Comparison of ENCODE assay signal across 9 cellular contexts in genomic region chr19:45876411-45877197, GRCh38. TPM values are rescaled to one million over a fixed set of nuclear protein-coding genes. Genes with fewer than 3 reads are reported as not detected.
DNase-seq lines count a peak whose midpoint lies in the region; ATAC-seq and TF ChIP-seq lines count a peak whose summit lies in the region.
"Had no signal": no experiment of that assay in that cellular context is flagged by ENCODE, and none has a peak within 500 bp of the region (broad histone marks: within the 10 kb centered on the region; RNA-seq: fewer than 3 reads in every experiment).

No MANE protein-coding gene starts in this region.

- ATAC-seq in CD4-positive, alpha-beta T cell (ENCODE audit: poor library complexity), result peak; percentile 67
- ATAC-seq in T-helper 17 cell, result peak; percentile 53

- no peaks in the 10 kb centered on the region for H3K79me2 ChIP-seq in fibroblast of lung (ENCODE audit: control insufficient read depth, insufficient read depth, low read length)

- no peaks in the 10 kb centered on the region for H4K20me1 ChIP-seq in fibroblast of lung (ENCODE audit: control insufficient read depth, extremely low read depth, insufficient read depth, low read length)

- no peak for TF ChIP-seq CTCF in CD4-positive, alpha-beta T cell (IDR thresholded peaks at IDR 0.05)
- no peak for TF ChIP-seq CTCF in fibroblast of lung (conservative IDR thresholded peaks at IDR 0.05 in 1 of 2, IDR thresholded peaks at IDR 0.05 in 1 of 2; ENCODE audit: low read depth in 1 of 2, low read length in 2 of 2)
- TF ChIP-seq CTCF in osteocyte (IDR thresholded peaks at IDR 0.05), result no peak

- H3K9me3 ChIP-seq in CD4-positive, alpha-beta T cell (ENCODE audit: control insufficient read depth, low read length), result no peaks in the 10 kb centered on the region
- no peaks in the 10 kb centered on the region for H3K9me3 ChIP-seq in T-helper 17 cell (ENCODE audit: control insufficient read depth, low read length, poor library complexity, severe bottlenecking)
- H3K9me3 ChIP-seq in fibroblast of lung (ENCODE audit: control insufficient read depth, insufficient read depth, low read depth, low read length), result no peaks in the 10 kb centered on the region

- CTCF ChIA-PET in CD4-positive, alpha-beta T cell (lab: Charles Lee), result no interaction called here

- H3K9me3 Mint-ChIP-seq in CD4-positive, alpha-beta T cell, result no peaks in the 10 kb centered on the region
- H3K9me3 Mint-ChIP-seq in osteocyte (ENCODE audit: unreplicated experiment), result no peaks in the 10 kb centered on the region

- no peak overlapping the region for H3K4me3 Mint-ChIP-seq in CD4-positive, alpha-beta T cell
- H3K4me3 Mint-ChIP-seq in T-helper 17 cell, result peak overlapping the region; percentile 76
- H3K4me3 Mint-ChIP-seq in osteocyte (ENCODE audit: unreplicated experiment), result no peak overlapping the region

- H3K27me3 Mint-ChIP-seq in CD4-positive, alpha-beta T cell, result peaks cover 34% of the 10 kb centered on the region
- H3K27me3 Mint-ChIP-seq in T-helper 17 cell, result peaks cover 25% of the 10 kb centered on the region
- H3K27me3 Mint-ChIP-seq in osteocyte (ENCODE audit: unreplicated experiment), result peaks cover 3% of the 10 kb centered on the region

- H3K9ac ChIP-seq in fibroblast of lung (ENCODE audit: insufficient read depth, low read length), result peak overlapping the region; percentile 50

- DNase-seq in CD4-positive, alpha-beta T cell, result peak in 1 of 10 experiments; percentile 3
- no peak for DNase-seq in T-helper 17 cell
- DNase-seq in fibroblast of lung (ENCODE audit: low read depth in 2 of 2), result peak; percentile 22 to 47
- DNase-seq in osteocyte (ENCODE audit: extremely low spot score, unreplicated experiment), result no peak
- no peak for DNase-seq in NCI-H226
- no peak for DNase-seq in DMS153 (lab: John Stamatoyannopoulos, UW)
- no peak for DNase-seq in NCI-H2081 treated with DMSO at 0.1 percent for 48 hours (lab: John Stamatoyannopoulos, UW)
- DNase-seq in OCI-M1 (lab: John Stamatoyannopoulos, UW), result no peak

- H2AFZ ChIP-seq in fibroblast of lung (ENCODE audit: low read length), result peak overlapping the region; percentile 67

- POLR2A ChIA-PET in CD4-positive, alpha-beta T cell (lab: Charles Lee), result no interaction called here

- H3K4me1 ChIP-seq in fibroblast of lung (ENCODE audit: control insufficient read depth, extremely low read depth, insufficient read depth, low read length), result no peaks in the 10 kb centered on the region

- H3K27me3 ChIP-seq in CD4-positive, alpha-beta T cell (ENCODE audit: control insufficient read depth, insufficient read depth, low read length), result no peaks in the 10 kb centered on the region
- H3K27me3 ChIP-seq in fibroblast of lung (ENCODE audit: control insufficient read depth, insufficient read depth, low read length), result peaks cover 14% of the 10 kb centered on the region

- no peaks in the 10 kb centered on the region for H3K36me3 ChIP-seq in fibroblast of lung (ENCODE audit: control insufficient read depth, insufficient read depth, low read length)

- peaks cover 19% of the 10 kb centered on the region for H3K4me1 Mint-ChIP-seq in CD4-positive, alpha-beta T cell (ENCODE audit: low read depth)
- H3K4me1 Mint-ChIP-seq in T-helper 17 cell (peaks cover 25% of the 10 kb centered on the region), osteocyte (ENCODE audit: unreplicated experiment) (peaks cover 20% of the 10 kb centered on the region)

- no peak overlapping the region for H3K27ac Mint-ChIP-seq in CD4-positive, alpha-beta T cell
- peak overlapping the region; percentile 34 for H3K27ac Mint-ChIP-seq in T-helper 17 cell
- H3K27ac Mint-ChIP-seq in osteocyte (ENCODE audit: unreplicated experiment), result peak overlapping the region; percentile 50

- no peak overlapping the region for H3K4me3 ChIP-seq in fibroblast of lung (replicated peaks in 1 of 4; ENCODE audit: control extremely low read depth in 1 of 4, insufficient read depth in 1 of 4, low read depth in 3 of 4, low read length in 4 of 4)

- peak overlapping the region; percentile 44 for H3K4me2 ChIP-seq in fibroblast of lung (ENCODE audit: extremely low read depth, insufficient read depth, low read length)

- H3K36me3 Mint-ChIP-seq in CD4-positive, alpha-beta T cell (ENCODE audit: low read depth), result no peaks in the 10 kb centered on the region
- H3K36me3 Mint-ChIP-seq in T-helper 17 cell (ENCODE audit: low read depth), result peaks cover 9% of the 10 kb centered on the region
- H3K36me3 Mint-ChIP-seq in osteocyte (ENCODE audit: unreplicated experiment), result peaks cover 2% of the 10 kb centered on the region

- intact Hi-C loops in CD4-positive, alpha-beta T cell (cut with DNase I, micrococcal nuclease), result no loop called here

- H3K27ac ChIP-seq in CD4-positive, alpha-beta T cell (ENCODE audit: low read depth, low read length), result no peak overlapping the region
- H3K27ac ChIP-seq in fibroblast of lung (ENCODE audit: insufficient read depth, low read length), result no peak overlapping the region

RNA-seq across cellular contexts. Expression of gene IRF2BP1, which starts 9.3 kb away (rescaled TPM):
- 10 to 100 TPM; 21.0 to 21.6 TPM for total RNA-seq in CD4-positive, alpha-beta T cell
- total RNA-seq in T-helper 17 cell (10 to 100 TPM; 16.0 to 18.7 TPM), fibroblast of lung (22.9 and 23.1 TPM in 2 replicates), osteocyte (29.4 and 30.9 TPM in 2 replicates)
- polyA plus RNA-seq in fibroblast of lung, result 3.6 and 4.0 TPM in 2 replicates
- polyA plus RNA-seq in fibroblast of lung (2012), result 10.6 and 12.5 TPM in 2 replicates
- 6.4 and 6.8 TPM in 2 replicates for polyA minus RNA-seq in fibroblast of lung (ENCODE audit: low replicate concordance)

RNA-seq across cellular contexts. Expression of gene FOXA3, which starts 12.5 kb away (rescaled TPM):
- not detected for total RNA-seq in CD4-positive, alpha-beta T cell
- total RNA-seq in T-helper 17 cell, result not detected
- not detected in 2 replicates for total RNA-seq in fibroblast of lung
- not detected in 2 replicates for polyA plus RNA-seq in fibroblast of lung
- polyA plus RNA-seq in fibroblast of lung (2012), result not detected in 2 replicates
- 0.43 TPM in 1 of 2 replicates, not detected in the other for polyA minus RNA-seq in fibroblast of lung (ENCODE audit: low replicate concordance)
- not detected in 2 replicates for total RNA-seq in osteocyte
- total RNA-seq: frontal cortex had no signal

RNA-seq across cellular contexts. Expression of gene SYMPK, which starts 13.7 kb away (rescaled TPM):
- 10 to 100 TPM; 63.3 to 65.0 TPM for total RNA-seq in CD4-positive, alpha-beta T cell
- total RNA-seq in T-helper 17 cell (10 to 100 TPM; 75.5 to 81.6 TPM), fibroblast of lung (22.3 and 32.2 TPM in 2 replicates), osteocyte (67.2 and 72.1 TPM in 2 replicates)
- polyA plus RNA-seq in fibroblast of lung, result 48.2 and 48.3 TPM in 2 replicates
- 41.5 and 41.9 TPM in 2 replicates for polyA plus RNA-seq in fibroblast of lung (2012)
- 189 and 210 TPM in 2 replicates for polyA minus RNA-seq in fibroblast of lung (ENCODE audit: low replicate concordance)

RNA-seq across cellular contexts. Expression of gene MYPOP, which starts 25.8 kb away (rescaled TPM):
- 1 to 10 TPM; 4.1 to 4.7 TPM for total RNA-seq in CD4-positive, alpha-beta T cell
- 1 to 10 TPM; 7.1 to 7.5 TPM for total RNA-seq in T-helper 17 cell
- total RNA-seq in fibroblast of lung, result 1.3 TPM in 2 replicates
- 0.81 and 1.1 TPM in 2 replicates for polyA plus RNA-seq in fibroblast of lung
- 4.0 and 5.1 TPM in 2 replicates for polyA plus RNA-seq in fibroblast of lung (2012)
- 2.2 and 3.0 TPM in 2 replicates for polyA minus RNA-seq in fibroblast of lung (ENCODE audit: low replicate concordance)
- 9.9 and 10.4 TPM in 2 replicates for total RNA-seq in osteocyte

RNA-seq across cellular contexts. Expression of gene NANOS2, which starts 38.0 kb away (rescaled TPM):
- not detected for total RNA-seq in CD4-positive, alpha-beta T cell
- total RNA-seq in T-helper 17 cell, result not detected
- total RNA-seq in fibroblast of lung, result not detected in 2 replicates
- polyA plus RNA-seq in fibroblast of lung, result not detected in 2 replicates
- not detected in 2 replicates for polyA plus RNA-seq in fibroblast of lung (2012)
- polyA minus RNA-seq in fibroblast of lung (ENCODE audit: low replicate concordance), result not detected in 2 replicates
- not detected in 2 replicates for total RNA-seq in osteocyte
- total RNA-seq: frontal cortex had no signal

Comparison
In these comparisons a context has a peak if more than half of its experiments do, and no peak if none do; other contexts are left out.
1. DNase-seq: peak in fibroblast of lung (2 of 2); none in T-helper 17 cell (0 of 3), osteocyte (single experiment), NCI-H226 (single experiment), DMS153 (single experiment), NCI-H2081 treated with DMSO at 0.1 percent for 48 hours (single experiment) and OCI-M1 (single experiment).